Comparison of ENCODE assay signal across 8 cellular contexts in the genomic region with DNA sequence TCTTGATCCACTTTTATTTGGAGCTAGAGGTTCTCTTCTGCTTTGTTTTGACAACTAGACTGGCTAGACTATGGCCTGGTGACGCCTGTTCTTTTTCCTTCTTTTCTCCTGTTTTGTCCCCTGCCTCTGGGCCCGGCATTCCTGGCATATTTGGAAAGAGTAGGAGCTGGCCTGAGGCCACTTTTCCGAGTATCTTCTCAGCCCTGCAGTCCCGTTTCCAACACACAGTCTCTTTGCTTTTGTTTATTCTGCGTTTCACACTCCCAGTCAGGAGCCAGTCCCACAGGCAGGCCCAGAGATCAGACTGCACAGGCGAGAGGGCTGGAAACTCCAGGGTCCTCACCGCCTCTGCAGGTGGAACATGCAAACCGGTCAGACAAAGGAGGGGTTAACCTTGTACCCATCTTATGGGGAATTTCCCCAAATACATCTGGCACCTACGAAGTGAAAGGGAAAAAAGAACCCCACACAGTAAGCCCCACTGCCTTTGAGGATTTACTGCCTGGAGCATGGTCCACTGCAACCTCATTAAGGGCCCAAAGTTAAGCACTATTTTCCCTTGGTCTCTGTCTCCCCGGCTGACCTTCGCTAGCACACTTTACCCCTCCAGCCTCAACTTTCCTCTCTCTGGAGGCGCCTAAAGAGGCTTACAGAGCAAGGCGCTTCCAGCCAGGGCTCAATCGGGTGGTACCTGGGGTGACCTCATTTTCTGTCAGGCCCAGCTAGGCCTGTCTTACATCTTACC.
DNase-seq lines count a peak whose midpoint lies in the region; ATAC-seq and TF ChIP-seq lines count a peak whose summit lies in the region.

No MANE protein-coding gene starts in this region.

- H3K27ac ChIP-seq in adipose tissue (ENCODE audit: low read depth, low read length) (peak overlapping the region; percentile 41), hepatocyte (peak overlapping the region; percentile 92)

- H3K79me2 ChIP-seq in hepatocyte: no peaks in the 10 kb centered on the region

- 35 to 61% (median 54%) methylated on average over 14 of the region's 14 CpGs for WGBS in adipose tissue, 3 donors
- WGBS in hepatocyte (ENCODE audit: low lambda C conversion rate, missing lambda C conversion rate): 32% methylated on average over 14 of the region's 14 CpGs

- H2AFZ ChIP-seq in hepatocyte: peak overlapping the region; percentile 34

- H3K4me1 ChIP-seq in hepatocyte (ENCODE audit: insufficient read depth): peaks cover 24% of the 10 kb centered on the region

- ATAC-seq in HG03442 (IDR thresholded peaks at IDR 0.05; ENCODE audit: unreplicated experiment): peak; percentile 66
- ATAC-seq in GM19455 (IDR thresholded peaks at IDR 0.05; ENCODE audit: unreplicated experiment): no peak

- no peaks in the 10 kb centered on the region for H3K27me3 ChIP-seq in hepatocyte

- no peak for TF ChIP-seq CTCF in hepatocyte (IDR thresholded peaks at IDR 0.05; ENCODE audit: poor library complexity)

- no peaks in the 10 kb centered on the region for H3K9me2 ChIP-seq in hepatocyte (replicated peaks; ENCODE audit: insufficient read depth)

- no peaks in the 10 kb centered on the region for H4K20me1 ChIP-seq in hepatocyte (ENCODE audit: insufficient read depth, poor library complexity, severe bottlenecking)

- peak overlapping the region; percentile 6 for H3K4me2 ChIP-seq in hepatocyte

- no peaks in the 10 kb centered on the region for H3K9me3 ChIP-seq in hepatocyte (ENCODE audit: low read depth)

- H3K36me3 ChIP-seq in hepatocyte (replicated peaks; ENCODE audit: insufficient read depth, low read depth): no peaks in the 10 kb centered on the region

- no peak overlapping the region for H3K4me3 ChIP-seq in hepatocyte
- H3K4me3 ChIP-seq in skeletal muscle cell (ENCODE audit: low read depth, low read length): no peak overlapping the region

- DNase-seq in stimulated activated CD4-positive, alpha-beta T cell treated with anti-CD3 and anti-CD28 coated beads, Interleukin-4, amount 100 ng/mL, for 24 hours: peak; percentile 32
- DNase-seq in stimulated activated CD4-positive, alpha-beta T cell treated with anti-CD3 and anti-CD28 coated beads, Interleukin-12 subunit alpha, Interleukin-12 subunit beta, amount 100 ng/mL, for 4 hours: no peak
- DNase-seq in hepatocyte (ENCODE audit: low spot score): peak; percentile 73
- peak; percentile 72 for DNase-seq in skeletal muscle cell (ENCODE audit: low read depth)
- DNase-seq in NCI-H1930 (lab: John Stamatoyannopoulos, UW): no peak

Comparison
In these comparisons a context has a peak if more than half of its experiments do, and no peak if none do; other contexts are left out.
1. DNase-seq: peak in stimulated activated CD4-positive, alpha-beta T cell treated with anti-CD3 and anti-CD28 coated beads, Interleukin-4, amount 100 ng/mL, for 24 hours (single experiment), hepatocyte (single experiment) and skeletal muscle cell (single experiment); none in stimulated activated CD4-positive, alpha-beta T cell treated with anti-CD3 and anti-CD28 coated beads, Interleukin-12 subunit alpha, Interleukin-12 subunit beta, amount 100 ng/mL, for 4 hours (single experiment) and NCI-H1930 (0 of 2).